25 cellular contexts compared by ENCODE assay signal in genomic region chr14:19801118-19801464, GRCh38. TPM values are rescaled to one million over a fixed set of nuclear protein-coding genes. Genes with fewer than 3 reads are reported as not detected.
"Had no signal": no experiment of that assay in that cellular context is flagged by ENCODE, and none has a peak within 500 bp of the region (broad histone marks: within the 10 kb centered on the region; RNA-seq: fewer than 3 reads in every experiment).

No MANE protein-coding gene starts in this region.

- H3K27me3 ChIP-seq: body of pancreas, heart left ventricle, right lobe of liver, thyroid gland, vagina had no signal

- H3K4me3 ChIP-seq: body of pancreas, heart left ventricle, psoas muscle, right lobe of liver, smooth muscle cell, thyroid gland, vagina had no signal

- ATAC-seq: body of pancreas, left cardiac atrium, psoas muscle had no signal

- H3K27me3 Mint-ChIP-seq: activated CD4-positive, alpha-beta T cell treated with anti-CD3 and anti-CD28 coated beads, Interleukin-2, amount 10 ng/mL, durations not matched to agents 7 days and 5 days; activated naive CD8-positive, alpha-beta T cell; dendritic cell treated with granulocyte-macrophage colony-stimulating factor and Interleukin-4, amounts not matched to agents 40 ng/mL and 50 ng/mL, for 4 days had no signal

- H3K9me3 ChIP-seq: body of pancreas, psoas muscle, right lobe of liver, thyroid gland, vagina had no signal

- DNase-seq: activated CD4-positive, alpha-beta T cell treated with anti-CD3 and anti-CD28 coated beads, Interleukin-2, amount 10 ng/mL, durations not matched to agents 7 days and 5 days; activated CD4-positive, CD25-positive, alpha-beta regulatory T cell; activated CD8-positive, alpha-beta memory T cell treated with anti-CD3 and anti-CD28 coated beads, Interleukin-2, amount 50 U/mL, for 48 hours; activated gamma-delta T cell; activated T-cell treated with anti-CD3 and anti-CD28 coated beads, Interleukin-2, amount 50 U/mL, for 72 hours; amniotic stem cell; body of pancreas; central memory CD4-positive, alpha-beta T cell; foreskin melanocyte; left cardiac atrium; mammary epithelial cell; right lobe of liver; SW 1271; thyroid gland had no signal

- H3K36me3 Mint-ChIP-seq: activated naive CD8-positive, alpha-beta T cell had no signal

- H3K4me1 ChIP-seq: body of pancreas, heart left ventricle, psoas muscle, right lobe of liver, thyroid gland, vagina had no signal

- H3K27ac Mint-ChIP-seq: activated CD4-positive, alpha-beta T cell treated with anti-CD3 and anti-CD28 coated beads, Interleukin-2, amount 10 ng/mL, durations not matched to agents 7 days and 5 days; activated naive CD8-positive, alpha-beta T cell; activated T-cell treated with anti-CD3 and anti-CD28 coated beads, Interleukin-2, amount 50 U/mL, for 72 hours; dendritic cell treated with granulocyte-macrophage colony-stimulating factor and Interleukin-4, amounts not matched to agents 40 ng/mL and 50 ng/mL, for 4 days; nephron had no signal

- H3K4me3 Mint-ChIP-seq: activated CD4-positive, alpha-beta T cell treated with anti-CD3 and anti-CD28 coated beads, Interleukin-2, amount 10 ng/mL, durations not matched to agents 7 days and 5 days; activated naive CD8-positive, alpha-beta T cell; activated T-cell treated with anti-CD3 and anti-CD28 coated beads, Interleukin-2, amount 50 U/mL, for 72 hours; dendritic cell treated with granulocyte-macrophage colony-stimulating factor and Interleukin-4, amounts not matched to agents 40 ng/mL and 50 ng/mL, for 4 days; nephron had no signal

- H3K27ac ChIP-seq: body of pancreas, epithelial cell of prostate, heart left ventricle, psoas muscle, right lobe of liver, thyroid gland, vagina had no signal

- H3K9me3 Mint-ChIP-seq: activated CD4-positive, alpha-beta T cell treated with anti-CD3 and anti-CD28 coated beads, Interleukin-2, amount 10 ng/mL, durations not matched to agents 7 days and 5 days; dendritic cell treated with granulocyte-macrophage colony-stimulating factor and Interleukin-4, amounts not matched to agents 40 ng/mL and 50 ng/mL, for 4 days had no signal

- H3K36me3 ChIP-seq: heart left ventricle, right lobe of liver, thyroid gland, vagina had no signal

- H3K4me1 Mint-ChIP-seq: activated CD4-positive, alpha-beta T cell treated with anti-CD3 and anti-CD28 coated beads, Interleukin-2, amount 10 ng/mL, durations not matched to agents 7 days and 5 days; nephron had no signal

RNA-seq across cellular contexts. Expression of gene OR4N2, which starts 2.5 kb away (rescaled TPM):
- total RNA-seq: activated CD4-positive, alpha-beta T cell treated with anti-CD3 and anti-CD28 coated beads, Interleukin-2, amount 10 ng/mL, durations not matched to agents 7 days and 5 days; activated T-cell treated with anti-CD3 and anti-CD28 coated beads, Interleukin-2, amount 50 U/mL, for 72 hours; body of pancreas; fibroblast of lung; left cardiac atrium; mammary epithelial cell; psoas muscle; right lobe of liver; smooth muscle cell; T-helper 2 cell treated with Interferon-gamma antibody and Interleukin-4, amounts not matched to agents 100 ng/mL and 5 ng/mL, for 36 hours; thyroid gland; vagina had no signal
- polyA plus RNA-seq: fibroblast of lung, heart left ventricle, mammary epithelial cell, psoas muscle, smooth muscle cell had no signal

RNA-seq across cellular contexts. Expression of gene OR4M1, which starts 27.8 kb away (rescaled TPM):
- total RNA-seq: activated CD4-positive, alpha-beta T cell treated with anti-CD3 and anti-CD28 coated beads, Interleukin-2, amount 10 ng/mL, durations not matched to agents 7 days and 5 days; activated T-cell treated with anti-CD3 and anti-CD28 coated beads, Interleukin-2, amount 50 U/mL, for 72 hours; body of pancreas; fibroblast of lung; heart left ventricle; left cardiac atrium; mammary epithelial cell; osteoblast; psoas muscle; right lobe of liver; smooth muscle cell; T-helper 2 cell treated with Interferon-gamma antibody and Interleukin-4, amounts not matched to agents 100 ng/mL and 5 ng/mL, for 36 hours; thyroid gland; vagina had no signal
- polyA plus RNA-seq: fibroblast of lung, heart left ventricle, mammary epithelial cell, psoas muscle, smooth muscle cell had no signal

RNA-seq across cellular contexts. Expression of gene OR4Q3, which starts 57.7 kb away (rescaled TPM):
- total RNA-seq: activated CD4-positive, alpha-beta T cell treated with anti-CD3 and anti-CD28 coated beads, Interleukin-2, amount 10 ng/mL, durations not matched to agents 7 days and 5 days; activated T-cell treated with anti-CD3 and anti-CD28 coated beads, Interleukin-2, amount 50 U/mL, for 72 hours; body of pancreas; fibroblast of lung; heart left ventricle; left cardiac atrium; mammary epithelial cell; osteoblast; psoas muscle; right lobe of liver; smooth muscle cell; T-helper 2 cell treated with Interferon-gamma antibody and Interleukin-4, amounts not matched to agents 100 ng/mL and 5 ng/mL, for 36 hours; thyroid gland; vagina had no signal
- polyA plus RNA-seq: fibroblast of lung, heart left ventricle, mammary epithelial cell, psoas muscle, smooth muscle cell had no signal
